8 cellular contexts compared by ENCODE assay signal in the genomic region with DNA sequence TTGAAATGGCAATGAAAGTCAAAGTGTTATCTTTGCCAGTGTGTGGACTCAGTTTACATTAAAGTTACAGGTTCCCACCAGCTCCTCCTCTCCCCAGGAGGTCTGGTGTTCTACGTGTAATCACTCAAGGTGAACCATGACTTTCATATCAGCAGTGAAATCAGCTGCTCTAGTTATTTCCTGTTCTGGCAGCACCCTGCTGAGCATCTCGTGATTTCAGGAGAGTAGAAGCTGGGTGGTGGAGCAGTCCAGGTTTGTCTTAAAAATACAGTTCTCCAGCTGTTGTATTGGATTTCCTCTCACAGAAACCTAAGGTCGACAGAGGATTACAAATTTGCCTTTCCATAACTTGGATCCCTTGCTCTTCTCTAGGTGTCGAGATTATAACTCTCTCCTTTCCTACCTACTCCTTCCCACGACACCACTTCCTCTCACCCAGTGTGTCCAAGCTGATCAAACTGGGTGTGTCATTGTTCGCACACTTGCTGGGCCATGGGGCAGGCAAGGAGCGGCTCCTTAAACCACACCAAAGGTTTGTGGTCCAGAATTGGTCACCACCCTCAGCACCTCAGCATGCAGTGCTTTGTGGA. TPM values are rescaled to one million over a fixed set of nuclear protein-coding genes. Genes with fewer than 3 reads are reported as not detected.
DNase-seq lines count a peak whose midpoint lies in the region; ATAC-seq and TF ChIP-seq lines count a peak whose summit lies in the region.

No MANE protein-coding gene starts in this region.

- TF ChIP-seq POLR2A in spleen (IDR thresholded peaks at IDR 0.05): no peak

- DNase-seq in NK-92 treated with Interleukin-12 subunit alpha and Interleukin-12 subunit beta, amount 100 ng/mL, for 24 hours (lab: John Stamatoyannopoulos, UW): peak; percentile 41
- DNase-seq in NK-92 (lab: John Stamatoyannopoulos, UW; ENCODE audit: unreplicated experiment) (no peak), spleen (no peak), C1 segment of cervical spinal cord (lab: John Stamatoyannopoulos, UW) (no peak), endothelial cell (ENCODE audit: low spot score) (no peak), occipital lobe (lab: John Stamatoyannopoulos, UW) (no peak)
- no peak for DNase-seq in T-helper 2 cell treated with Interferon-gamma antibody and Interleukin-4, amounts not matched to agents 5 μg/mL and 100 μg/mL, for 36 hours (ENCODE audit: low spot score)

- peaks cover 92% of the 10 kb centered on the region for H3K4me1 Mint-ChIP-seq in T-helper 2 cell treated with Interferon-gamma antibody and Interleukin-4, amounts not matched to agents 5 μg/mL and 100 μg/mL, for 36 hours (ENCODE audit: low read depth)
- peaks cover 4% of the 10 kb centered on the region for H3K4me1 Mint-ChIP-seq in endothelial cell (ENCODE audit: unreplicated experiment)

- H3K27ac Mint-ChIP-seq in T-helper 2 cell treated with Interferon-gamma antibody and Interleukin-4, amounts not matched to agents 5 μg/mL and 100 μg/mL, for 36 hours: peak overlapping the region; percentile 95
- H3K27ac Mint-ChIP-seq in endothelial cell (ENCODE audit: unreplicated experiment): no peak overlapping the region

- intact Hi-C loops in spleen (cut with DNase I; ENCODE audit: low total_unique reads): no loop called here

- no peaks in the 10 kb centered on the region for H3K9me3 ChIP-seq in spleen

- no peak for TF ChIP-seq CTCF in spleen (IDR thresholded peaks at IDR 0.05 in 8 of 11, conservative IDR thresholded peaks at IDR 0.05 in 3 of 11)
- TF ChIP-seq CTCF in endothelial cell (IDR thresholded peaks at IDR 0.05; ENCODE audit: unreplicated experiment): no peak

- WGBS in spleen, 5 donors: 20 to 38% (median 27%) methylated on average over 7 of the region's 7 CpGs

- H3K4me3 Mint-ChIP-seq in T-helper 2 cell treated with Interferon-gamma antibody and Interleukin-4, amounts not matched to agents 5 μg/mL and 100 μg/mL, for 36 hours: peak overlapping the region; percentile 86
- no peak overlapping the region for H3K4me3 Mint-ChIP-seq in endothelial cell (ENCODE audit: unreplicated experiment)

- no peaks in the 10 kb centered on the region for H3K27me3 Mint-ChIP-seq in T-helper 2 cell treated with Interferon-gamma antibody and Interleukin-4, amounts not matched to agents 5 μg/mL and 100 μg/mL, for 36 hours (ENCODE audit: low read depth)
- no peaks in the 10 kb centered on the region for H3K27me3 Mint-ChIP-seq in endothelial cell (ENCODE audit: unreplicated experiment)

- peak overlapping the region in 1 of 8 donors; percentile 16 for H3K4me3 ChIP-seq in spleen

- no peaks in the 10 kb centered on the region for H3K36me3 Mint-ChIP-seq in T-helper 2 cell treated with Interferon-gamma antibody and Interleukin-4, amounts not matched to agents 5 μg/mL and 100 μg/mL, for 36 hours (ENCODE audit: low read depth)
- H3K36me3 Mint-ChIP-seq in endothelial cell (ENCODE audit: low read depth, unreplicated experiment): no peaks in the 10 kb centered on the region

- H3K36me3 ChIP-seq in spleen: no peaks in the 10 kb centered on the region

- H3K9me3 Mint-ChIP-seq in T-helper 2 cell treated with Interferon-gamma antibody and Interleukin-4, amounts not matched to agents 5 μg/mL and 100 μg/mL, for 36 hours: no peaks in the 10 kb centered on the region
- H3K9me3 Mint-ChIP-seq in endothelial cell (ENCODE audit: unreplicated experiment): no peaks in the 10 kb centered on the region

- peak; percentile 50 for ATAC-seq in HG03045 (IDR thresholded peaks at IDR 0.05; ENCODE audit: unreplicated experiment)

- peaks cover 24 to 67% (median 57%) of the 10 kb centered on the region in 6 donors for H3K4me1 ChIP-seq in spleen

- no peaks in the 10 kb centered on the region for H3K27me3 ChIP-seq in spleen (replicated peaks in 1 of 7)

- peak overlapping the region; percentile 3 to 81 (median 62) for H3K27ac ChIP-seq in spleen

RNA-seq across cellular contexts. Expression of gene ARHGAP25, which starts 13.0 kb away (rescaled TPM):
- total RNA-seq in spleen (100 to 1,000 TPM; 119 to 173 (median 144) TPM), endothelial cell (ENCODE audit: unreplicated experiment) (4.6 TPM), occipital lobe (2.0 TPM)
- polyA plus RNA-seq in spleen: 100 to 1,000 TPM in 2 of 3 donors, 10 to 100 TPM in 1; 72.0 to 111 (median 103) TPM

Comparison
In these comparisons a context has a peak if more than half of its experiments do, and no peak if none do; other contexts are left out.
1. RNA of gene ARHGAP25, which starts 13.0 kb away (total RNA-seq): 119 to 173 TPM in spleen; 4.6 TPM in endothelial cell (single experiment) and 2.0 TPM in occipital lobe (single experiment); every median in the first group is over 10 times any median in the second.